In genomic region chr9:137476856-137477255, GRCh38 we compare ENCODE assay signal across 16 cellular contexts. TPM values are rescaled to one million over a fixed set of nuclear protein-coding genes. Genes with fewer than 3 reads are reported as not detected.
DNase-seq lines count a peak whose midpoint lies in the region; ATAC-seq and TF ChIP-seq lines count a peak whose summit lies in the region.
"Had no signal": no experiment of that assay in that cellular context is flagged by ENCODE, and none has a peak within 500 bp of the region (broad histone marks: within the 10 kb centered on the region; RNA-seq: fewer than 3 reads in every experiment).

No MANE protein-coding gene starts in this region.

- DNase-seq in Right ventricle myocardium superior, result peak; percentile 22
- no peak for DNase-seq in cardiac septum (ENCODE audit: low spot score)
- peak; percentile 12 for DNase-seq in left cardiac atrium
- peak in 2 of 3 donors; percentile 9 to 22 for DNase-seq in mucosa of descending colon
- no peak for DNase-seq in activated CD8-positive, alpha-beta memory T cell treated with anti-CD3 and anti-CD28 coated beads, Interleukin-2, amount 50 U/mL, for 4 hours
- DNase-seq in NCI-H1105 (lab: John Stamatoyannopoulos, UW), result no peak
- DNase-seq in tibial artery, result no peak
- DNase-seq: 8988T, Calu3, DMS79 treated with DMSO at 0.1 percent for 48 hours, GF-D8 had no signal

- H3K36me3 Mint-ChIP-seq in stimulated activated memory B cell treated with anti-CD40 and anti-IgM and Interleukin-4, amounts not matched to agents 10 μg/mL and 1 μg/mL and 100 μg/mL, for 72 hours, result peaks cover 34% of the 10 kb centered on the region

- H3K4me1 Mint-ChIP-seq in stimulated activated memory B cell treated with anti-CD40 and anti-IgM and Interleukin-4, amounts not matched to agents 10 μg/mL and 1 μg/mL and 100 μg/mL, for 72 hours, result no peaks in the 10 kb centered on the region

- no peaks in the 10 kb centered on the region for H3K4me1 ChIP-seq in mucosa of descending colon (ENCODE audit: low read depth)
- peaks cover 0 to 5% (median under 1%) of the 10 kb centered on the region in 4 donors for H3K4me1 ChIP-seq in tibial artery
- H3K4me1 ChIP-seq: HAP-1 had no signal

- peaks cover 21% of the 10 kb centered on the region for H3K9me3 Mint-ChIP-seq in stimulated activated memory B cell treated with anti-CD40 and anti-IgM and Interleukin-4, amounts not matched to agents 10 μg/mL and 1 μg/mL and 100 μg/mL, for 72 hours

- no peak overlapping the region for H3K4me3 ChIP-seq in mucosa of descending colon
- no peak overlapping the region for H3K4me3 ChIP-seq in tibial artery
- H3K4me3 ChIP-seq: BLaER1 treated with 17β-estradiol and CSF1 and Interleukin-3, amounts not matched to agents 10 nM and 100 nM; HAP-1 had no signal

- no peaks in the 10 kb centered on the region for H3K27me3 ChIP-seq in tibial artery
- H3K27me3 ChIP-seq: BLaER1 treated with 17β-estradiol and CSF1 and Interleukin-3, amounts not matched to agents 10 nM and 100 nM had no signal

- no peaks in the 10 kb centered on the region for H3K27me3 Mint-ChIP-seq in stimulated activated memory B cell treated with anti-CD40 and anti-IgM and Interleukin-4, amounts not matched to agents 10 μg/mL and 1 μg/mL and 100 μg/mL, for 72 hours

- no peak overlapping the region for H3K27ac ChIP-seq in tibial artery
- H3K27ac ChIP-seq: BLaER1 treated with 17β-estradiol and CSF1 and Interleukin-3, amounts not matched to agents 10 nM and 100 nM had no signal

- H3K27ac Mint-ChIP-seq in stimulated activated memory B cell treated with anti-CD40 and anti-IgM and Interleukin-4, amounts not matched to agents 10 μg/mL and 1 μg/mL and 100 μg/mL, for 72 hours, result no peak overlapping the region
- H3K27ac Mint-ChIP-seq: CD8-positive, alpha-beta T cell had no signal

- H3K36me3 ChIP-seq in mucosa of descending colon (ENCODE audit: low read depth), result no peaks in the 10 kb centered on the region
- peaks cover 11 to 58% (median 17%) of the 10 kb centered on the region in 3 donors for H3K36me3 ChIP-seq in tibial artery
- H3K36me3 ChIP-seq: HAP-1 had no signal

- TF ChIP-seq CTCF in mucosa of descending colon (IDR thresholded peaks at IDR 0.05) (no peak), tibial artery (IDR thresholded peaks at IDR 0.05) (no peak)

- no peak overlapping the region for H3K4me3 Mint-ChIP-seq in stimulated activated memory B cell treated with anti-CD40 and anti-IgM and Interleukin-4, amounts not matched to agents 10 μg/mL and 1 μg/mL and 100 μg/mL, for 72 hours
- H3K4me3 Mint-ChIP-seq: CD8-positive, alpha-beta T cell had no signal

- intact Hi-C loops in Right ventricle myocardium superior (cut with DNase I) (no loop called here), cardiac septum (cut with DNase I) (no loop called here), left cardiac atrium (cut with DNase I) (no loop called here), mucosa of descending colon (cut with DNase I, micrococcal nuclease) (no loop called here), tibial artery (cut with DNase I; ENCODE audit: low total_unique reads) (no loop called here)

- H3K9me3 ChIP-seq in mucosa of descending colon (peaks cover 15% of the 10 kb centered on the region), tibial artery (peaks cover 0 to 12% (median 7%) of the 10 kb centered on the region in 3 donors)

- no peak for ATAC-seq in Right ventricle myocardium superior (ENCODE audit: poor library complexity)
- no peak for ATAC-seq in left cardiac atrium
- no peak for ATAC-seq in mucosa of descending colon
- ATAC-seq in stimulated activated memory B cell treated with anti-CD40 and anti-IgM and Interleukin-4, amounts not matched to agents 10 μg/mL and 1 μg/mL and 100 μg/mL, for 72 hours, result peak; percentile 37
- ATAC-seq: CD8-positive, alpha-beta T cell had no signal

RNA-seq across cellular contexts. Expression of gene NSMF, which starts 17.7 kb away (rescaled TPM):
- 10.0 TPM for total RNA-seq in Right ventricle myocardium superior
- 12.2 TPM for total RNA-seq in cardiac septum
- 10 to 100 TPM; 20.5 to 25.1 TPM for total RNA-seq in left cardiac atrium
- 10 to 100 TPM; 30.1 to 48.0 (median 43.4) TPM for total RNA-seq in mucosa of descending colon

RNA-seq across cellular contexts. Expression of gene ENTPD8, which starts 35.7 kb away (rescaled TPM):
- total RNA-seq in Right ventricle myocardium superior (not detected), cardiac septum (not detected), left cardiac atrium (not detected), mucosa of descending colon (100 to 1,000 TPM in 1 of 3 donors, 10 to 100 TPM in 2; 36.7 to 127 (median 74.8) TPM)
- total RNA-seq: A673; CD8-positive, alpha-beta T cell had no signal

RNA-seq across cellular contexts. Expression of gene NOXA1, which starts 53.7 kb away (rescaled TPM):
- total RNA-seq in Right ventricle myocardium superior (1.7 TPM), cardiac septum (3.3 TPM), left cardiac atrium (1 to 10 TPM; 2.5 to 5.3 TPM), mucosa of descending colon (10 to 100 TPM; 18.0 to 41.5 (median 27.2) TPM)

RNA-seq across cellular contexts. Expression of gene EXD3, which starts 53.9 kb away (rescaled TPM):
- total RNA-seq in Right ventricle myocardium superior (6.9 TPM), cardiac septum (11.3 TPM), left cardiac atrium (10 to 100 TPM in 1 of 2 donors, 1 to 10 TPM in 1; 8.0 to 11.7 TPM), mucosa of descending colon (10 to 100 TPM; 39.4 to 56.7 (median 40.1) TPM)

Comparison
In these comparisons a context has a peak if more than half of its experiments do, and no peak if none do; other contexts are left out.
1. DNase-seq: peak in Right ventricle myocardium superior (single experiment), left cardiac atrium (single experiment) and mucosa of descending colon (2 of 3); none in cardiac septum (single experiment), activated CD8-positive, alpha-beta memory T cell treated with anti-CD3 and anti-CD28 coated beads, Interleukin-2, amount 50 U/mL, for 4 hours (single experiment), NCI-H1105 (single experiment) and tibial artery (0 of 2).
2. RNA of gene ENTPD8, which starts 35.7 kb away (total RNA-seq): 36.7 to 127 TPM in mucosa of descending colon; not detected in cardiac septum (single experiment), not detected in left cardiac atrium and not detected in Right ventricle myocardium superior (single experiment); every median in the first group is over 10 times any median in the second.